In genomic region chr11:111327908-111328624, GRCh38 we compare ENCODE assay signal across 9 cellular contexts.
DNase-seq lines count a peak whose midpoint lies in the region; ATAC-seq and TF ChIP-seq lines count a peak whose summit lies in the region.
"Had no signal": no experiment of that assay in that cellular context is flagged by ENCODE, and none has a peak within 500 bp of the region (broad histone marks: within the 10 kb centered on the region; RNA-seq: fewer than 3 reads in every experiment).

No MANE protein-coding gene starts in this region.

- no peak for TF ChIP-seq CTCF in VCaP (conservative IDR thresholded peaks at IDR 0.05)
- no peak for TF ChIP-seq CTCF in tibial artery (IDR thresholded peaks at IDR 0.05)

- no peak overlapping the region for H3K4me3 ChIP-seq in tibial artery
- H3K4me3 ChIP-seq in effector memory CD4-positive, alpha-beta T cell (ENCODE audit: insufficient read depth, low read depth, low read length, poor library complexity, severe bottlenecking), result no peak overlapping the region

- H3K27ac ChIP-seq in VCaP, result peak overlapping the region; percentile 99
- H3K27ac ChIP-seq in layer of hippocampus (ENCODE audit: low read depth, low read length), result peak overlapping the region; percentile 39
- peak overlapping the region; percentile 72 to 80 for H3K27ac ChIP-seq in tibial artery
- H3K27ac ChIP-seq in effector memory CD4-positive, alpha-beta T cell (ENCODE audit: insufficient read depth, low read length, poor library complexity, severe bottlenecking), result no peak overlapping the region

- H3K27me3 ChIP-seq in layer of hippocampus (ENCODE audit: control insufficient read depth, insufficient read depth, low read length), result no peaks in the 10 kb centered on the region
- no peaks in the 10 kb centered on the region for H3K27me3 ChIP-seq in tibial artery
- H3K27me3 ChIP-seq in effector memory CD4-positive, alpha-beta T cell (replicated peaks; ENCODE audit: control insufficient read depth, insufficient read depth, low read length, poor library complexity, severe bottlenecking), result no peaks in the 10 kb centered on the region

- H3K4me1 ChIP-seq in tibial artery, result peaks cover 0 to 95% (median 65%) of the 10 kb centered on the region in 4 donors
- H3K4me1 ChIP-seq in effector memory CD4-positive, alpha-beta T cell (ENCODE audit: control insufficient read depth, insufficient read depth, low read length, poor library complexity, severe bottlenecking), result no peaks in the 10 kb centered on the region

- no peaks in the 10 kb centered on the region for H3K9me3 ChIP-seq in tibial artery
- H3K9me3 ChIP-seq in effector memory CD4-positive, alpha-beta T cell (ENCODE audit: control insufficient read depth, low read length), result no peaks in the 10 kb centered on the region

- DNase-seq in NCI-H524 (lab: John Stamatoyannopoulos, UW), result peak; percentile 37 to 76
- no peak for DNase-seq in NCI-H524 treated with DMSO at 0.1 percent for 48 hours (lab: John Stamatoyannopoulos, UW)
- DNase-seq in tibial artery, result peak in 1 of 2 donors; percentile 74
- DNase-seq in stimulated activated CD4-positive, alpha-beta T cell treated with anti-CD3 and anti-CD28 coated beads, Interleukin-4, amount 100 ng/mL, for 4 hours, result no peak
- no peak for DNase-seq in effector memory CD4-positive, alpha-beta T cell

- no peak for ATAC-seq in GM18909 (IDR thresholded peaks at IDR 0.05; ENCODE audit: poor library complexity, unreplicated experiment)
- ATAC-seq: stimulated activated memory B cell treated with anti-CD40 and anti-IgM and Interleukin-4, amounts not matched to agents 10 μg/mL and 1 μg/mL and 100 μg/mL, for 72 hours had no signal

- no peaks in the 10 kb centered on the region for H3K36me3 ChIP-seq in tibial artery
- H3K36me3 ChIP-seq in effector memory CD4-positive, alpha-beta T cell (ENCODE audit: control insufficient read depth, insufficient read depth, low read length), result no peaks in the 10 kb centered on the region

- intact Hi-C loops in tibial artery (cut with DNase I; ENCODE audit: low total_unique reads), result no loop called here

Comparison
In these comparisons a context has a peak if more than half of its experiments do, and no peak if none do; other contexts are left out.
1. DNase-seq: peak in NCI-H524 (2 of 2); none in NCI-H524 treated with DMSO at 0.1 percent for 48 hours (single experiment), stimulated activated CD4-positive, alpha-beta T cell treated with anti-CD3 and anti-CD28 coated beads, Interleukin-4, amount 100 ng/mL, for 4 hours (0 of 2) and effector memory CD4-positive, alpha-beta T cell (0 of 3).